In genomic region chr20:2102585-2103453, GRCh38 we compare ENCODE assay signal across 8 cellular contexts. TPM values are rescaled to one million over a fixed set of nuclear protein-coding genes. Genes with fewer than 3 reads are reported as not detected.
DNase-seq lines count a peak whose midpoint lies in the region; ATAC-seq and TF ChIP-seq lines count a peak whose summit lies in the region.

No MANE protein-coding gene starts in this region.

- no peaks in the 10 kb centered on the region for H3K27me3 ChIP-seq in neural cell (ENCODE audit: insufficient read depth, low read depth, low read length)

- peak overlapping the region; percentile 99 to 100 (median 100) for H3K27ac Mint-ChIP-seq in IgD-negative memory B cell
- peak overlapping the region; percentile 100 for H3K27ac Mint-ChIP-seq in stimulated activated naive CD8-positive, alpha-beta T cell treated with anti-CD3 and anti-CD28 coated beads, Interleukin-15, amount 100 ng/mL, for 72 hours

- no peaks in the 10 kb centered on the region for H3K9me2 ChIP-seq in neural cell (ENCODE audit: insufficient read depth, low read length)

- H3K36me3 Mint-ChIP-seq in IgD-negative memory B cell: no peaks in the 10 kb centered on the region

- DNase-seq in DMS79 treated with DMSO at 0.1 percent for 48 hours (lab: John Stamatoyannopoulos, UW): peak; percentile 47
- DNase-seq in RPMI7951 (ENCODE audit: low read depth): peak; percentile 90
- DNase-seq in activated T-helper 9 cell treated with anti-CD3 and anti-CD28 coated beads, Interleukin-2, amount 50 U/mL, for 16 hours (ENCODE audit: low read depth): peak; percentile 73
- DNase-seq in fibroblast of the aortic adventitia (ENCODE audit: low read depth): peak; percentile 46
- peak; percentile 89 for DNase-seq in stimulated activated naive CD8-positive, alpha-beta T cell treated with anti-CD3 and anti-CD28 coated beads, Interleukin-15, amount 100 ng/mL, for 72 hours

- H3K4me3 ChIP-seq in fibroblast of the aortic adventitia (ENCODE audit: low read depth, low read length) (peak overlapping the region; percentile 80), neural cell (ENCODE audit: low read length) (peak overlapping the region; percentile 99)

- H3K9ac ChIP-seq in neural cell (ENCODE audit: low read length): peak overlapping the region; percentile 92

- peak overlapping the region; percentile 91 to 98 (median 96) for H3K4me3 Mint-ChIP-seq in IgD-negative memory B cell
- H3K4me3 Mint-ChIP-seq in stimulated activated naive CD8-positive, alpha-beta T cell treated with anti-CD3 and anti-CD28 coated beads, Interleukin-15, amount 100 ng/mL, for 72 hours: peak overlapping the region; percentile 90 to 96

- peak overlapping the region; percentile 99 for H3K4me2 ChIP-seq in neural cell (ENCODE audit: low read length)

- peaks cover 37 to 41% (median 40%) of the 10 kb centered on the region in 3 donors for H3K4me1 Mint-ChIP-seq in IgD-negative memory B cell
- peaks cover 65% of the 10 kb centered on the region for H3K4me1 Mint-ChIP-seq in stimulated activated naive CD8-positive, alpha-beta T cell treated with anti-CD3 and anti-CD28 coated beads, Interleukin-15, amount 100 ng/mL, for 72 hours

- no peaks in the 10 kb centered on the region for H3K27me3 Mint-ChIP-seq in IgD-negative memory B cell
- no peaks in the 10 kb centered on the region for H3K27me3 Mint-ChIP-seq in stimulated activated naive CD8-positive, alpha-beta T cell treated with anti-CD3 and anti-CD28 coated beads, Interleukin-15, amount 100 ng/mL, for 72 hours

- peak; percentile 49 for TF ChIP-seq RAD21 in neural cell (conservative IDR thresholded peaks at IDR 0.05)

- H3K9me3 ChIP-seq in neural cell (ENCODE audit: low read length): no peaks in the 10 kb centered on the region

- no peak for TF ChIP-seq CTCF in fibroblast of the aortic adventitia (IDR thresholded peaks at IDR 0.05; ENCODE audit: insufficient read depth, low read length)
- TF ChIP-seq CTCF in neural cell (IDR thresholded peaks at IDR 0.05; ENCODE audit: poor library complexity, severe bottlenecking): no peak

- peak; percentile 39 for TF ChIP-seq EP300 in neural cell (conservative IDR thresholded peaks at IDR 0.05; ENCODE audit: poor library complexity, severe bottlenecking)

- peak overlapping the region; percentile 91 for H2AFZ ChIP-seq in neural cell (ENCODE audit: low read depth, low read length)

- no peaks in the 10 kb centered on the region for H3K36me3 ChIP-seq in neural cell (ENCODE audit: insufficient read depth, low read length)

- no peaks in the 10 kb centered on the region for H3F3A ChIP-seq in neural cell (ENCODE audit: insufficient read depth, low read length, poor library complexity, severe bottlenecking)

- H3K9me3 Mint-ChIP-seq in IgD-negative memory B cell: no peaks in the 10 kb centered on the region
- H3K9me3 Mint-ChIP-seq in stimulated activated naive CD8-positive, alpha-beta T cell treated with anti-CD3 and anti-CD28 coated beads, Interleukin-15, amount 100 ng/mL, for 72 hours: no peaks in the 10 kb centered on the region

- no peaks in the 10 kb centered on the region for H4K20me1 ChIP-seq in neural cell (ENCODE audit: insufficient read depth)

- ATAC-seq in GM21576 (IDR thresholded peaks at IDR 0.05; ENCODE audit: unreplicated experiment): peak; percentile 57
- ATAC-seq in stimulated activated naive CD8-positive, alpha-beta T cell treated with anti-CD3 and anti-CD28 coated beads, Interleukin-15, amount 100 ng/mL, for 72 hours: peak; percentile 77

- peak overlapping the region; percentile 97 for H3K27ac ChIP-seq in neural cell (ENCODE audit: low read length)

- peaks cover 46% of the 10 kb centered on the region for H3K79me2 ChIP-seq in neural cell (replicated peaks; ENCODE audit: insufficient read depth, low read length)

TF ChIP-seq in neural cell, 6 proteins besides CTCF, POLR2A, EP300 and RAD21:
- peak; percentile 91 for TF ChIP-seq POLR2AphosphoS5 (IDR thresholded peaks at IDR 0.05)
- peak; percentile 82 for TF ChIP-seq MXI1 (conservative IDR thresholded peaks at IDR 0.05; ENCODE audit: poor library complexity, severe bottlenecking)
- TF ChIP-seq TAF1 (IDR thresholded peaks at IDR 0.05; ENCODE audit: low read depth): no peak
- no peak for TF ChIP-seq EZH2 (IDR thresholded peaks at IDR 0.05; ENCODE audit: borderline replicate concordance, insufficient read depth, low read length, poor library complexity, severe bottlenecking)
- no peak for TF ChIP-seq REST (IDR thresholded peaks at IDR 0.05; ENCODE audit: borderline replicate concordance)
- TF ChIP-seq SMC3 (conservative IDR thresholded peaks at IDR 0.05; ENCODE audit: poor library complexity): peak; percentile 62

RNA-seq across cellular contexts. Expression of gene STK35, which starts 1.2 kb away (rescaled TPM):
- polyA plus RNA-seq in IgD-negative memory B cell: 5.0 TPM
- total RNA-seq in RPMI7951 (2014; rRNA removed; shearing (Covaris generic)): 15.7 and 20.8 TPM in 2 replicates
- total RNA-seq in fibroblast of the aortic adventitia (ENCODE audit: low replicate concordance): 13.2 and 17.7 TPM in 2 replicates
- polyA plus RNA-seq in neural cell: 8.1 and 10.8 TPM in 2 replicates
- 33.3 and 39.7 TPM in 2 replicates for polyA minus RNA-seq in neural cell

Comparison
In these comparisons a context has a peak if more than half of its experiments do, and no peak if none do; other contexts are left out.
1. Peak in every context shown above with its lines: DNase-seq, ATAC-seq, H3K4me3 ChIP-seq and H3K27ac ChIP-seq.